In genomic region chr15:63380828-63381282, GRCh38 we compare ENCODE assay signal across 8 cellular contexts. TPM values are rescaled to one million over a fixed set of nuclear protein-coding genes. Genes with fewer than 3 reads are reported as not detected.
DNase-seq lines count a peak whose midpoint lies in the region; ATAC-seq, FAIRE-seq and TF ChIP-seq lines count a peak whose summit lies in the region.

No MANE protein-coding gene starts in this region.

- in situ Hi-C loops in HepG2 (cut with HindIII; ENCODE audit: extremely low pct_ligation_motif_present, low pct_unique_long_range_greater_than_20kb), result no loop called here
- in situ Hi-C loops in G401 (cut with HindIII; ENCODE audit: low sequenced_read_pairs), result no loop called here

- TF ChIP-seq EP300 in HepG2 (IDR thresholded peaks at IDR 0.05; ENCODE audit: low read depth in 2 of 2, low read length in 2 of 2) (no peak), HepG2 (CRISPR knock-in tag; IDR thresholded peaks at IDR 0.05; ENCODE audit: borderline replicate concordance) (no peak), tibial nerve (IDR thresholded peaks at IDR 0.05) (no peak)

- no peak overlapping the region for H2AFZ ChIP-seq in HepG2 (ENCODE audit: low read length)

- BruUV-seq in HepG2 (replicated peaks; lab: Mats Ljungman, UMichigan), result no TSS peak

- DNase-seq in HepG2 (ENCODE audit: low spot score) (no peak), right lobe of liver (no peak), choroid plexus epithelial cell (ENCODE audit: low read depth) (no peak), tibial nerve (ENCODE audit: low spot score in 2 of 2) (no peak), G401 (ENCODE audit: low spot score) (no peak)
- no peak for DNase-seq in activated CD8-positive, alpha-beta memory T cell treated with anti-CD3 and anti-CD28 coated beads, Interleukin-2, amount 50 U/mL, for 48 hours

- TF ChIP-seq POLR2A in HepG2 (IDR thresholded peaks at IDR 0.05; ENCODE audit: insufficient read depth in 1 of 2, low read depth in 2 of 2, low read length in 2 of 2), result no peak
- no peak for TF ChIP-seq POLR2A in right lobe of liver (IDR thresholded peaks at IDR 0.05)
- no peak for TF ChIP-seq POLR2A in tibial nerve (IDR thresholded peaks at IDR 0.05)

- TF ChIP-seq CTCF in HepG2 (CRISPR knock-in tag; IDR thresholded peaks at IDR 0.05) (no peak), right lobe of liver (IDR thresholded peaks at IDR 0.05) (no peak), choroid plexus epithelial cell (conservative IDR thresholded peaks at IDR 0.05; ENCODE audit: low read depth, low read length) (no peak), tibial nerve (IDR thresholded peaks at IDR 0.05) (no peak)

- WGBS in HepG2 (ENCODE audit: low lambda C conversion rate), result 57% methylated on average over 13 of the region's 13 CpGs
- 70% methylated on average over 12 of the region's 13 CpGs for WGBS in right lobe of liver (ENCODE audit: insufficient coverage, low coverage, low lambda C conversion rate, missing lambda C conversion rate)
- 68 to 76% methylated on average over 13 of the region's 13 CpGs for WGBS in tibial nerve, 2 donors

- TF ChIP-seq RAD21 in HepG2 (CRISPR knock-in tag; IDR thresholded peaks at IDR 0.05), result no peak

- CTCF ChIA-PET in HepG2 (lab: Yijun Ruan, JAX; ENCODE audit: low intra/inter-chr PET ratio, low total read pairs), result no interaction called here

- peaks cover 4 to 38% of the 10 kb centered on the region in 2 experiments for H3K27me3 ChIP-seq in HepG2 (ENCODE audit: control insufficient read depth in 1 of 2, insufficient read depth in 2 of 2, low read length in 2 of 2)
- H3K27me3 ChIP-seq in right lobe of liver, result no peaks in the 10 kb centered on the region
- peaks cover 17% of the 10 kb centered on the region for H3K27me3 ChIP-seq in mucosa of stomach (ENCODE audit: control insufficient read depth, insufficient read depth, low read length)
- peaks cover 0 to 26% of the 10 kb centered on the region in 2 donors for H3K27me3 ChIP-seq in tibial nerve

- no peak overlapping the region for H3K27ac ChIP-seq in HepG2 (ENCODE audit: extremely low read length, insufficient read depth, low read length)
- H3K27ac ChIP-seq in right lobe of liver, result no peak overlapping the region
- H3K27ac ChIP-seq in tibial nerve, result no peak overlapping the region

- ATAC-seq in HepG2, result no peak
- ATAC-seq in right lobe of liver, result no peak
- ATAC-seq in HG03159 (IDR thresholded peaks at IDR 0.05; ENCODE audit: unreplicated experiment), result no peak

- intact Hi-C loops in HepG2 (cut with micrococcal nuclease; ENCODE audit: unreplicated experiment) (no loop called here), right lobe of liver (cut with DNase I) (no loop called here)

- peak overlapping the region; percentile 73 for H3K4me2 ChIP-seq in HepG2 (ENCODE audit: low read depth, low read length)

- H3K4me1 ChIP-seq in HepG2 (ENCODE audit: insufficient read depth, low read length) (peaks cover 29% of the 10 kb centered on the region), right lobe of liver (peaks cover 0 to 9% (median 0%) of the 10 kb centered on the region in 4 donors), mucosa of stomach (ENCODE audit: control insufficient read depth, insufficient read depth, low read length) (peaks cover 15% of the 10 kb centered on the region), tibial nerve (peaks cover 0 to 18% (median 5%) of the 10 kb centered on the region in 4 donors)

- no peaks in the 10 kb centered on the region for H3K9me3 ChIP-seq in HepG2 (ENCODE audit: low read length)
- H3K9me3 ChIP-seq in right lobe of liver, result no peaks in the 10 kb centered on the region
- H3K9me3 ChIP-seq in mucosa of stomach (ENCODE audit: control insufficient read depth, low read length), result no peaks in the 10 kb centered on the region
- H3K9me3 ChIP-seq in tibial nerve, result peaks cover 0 to 2% (median 0%) of the 10 kb centered on the region in 4 donors

- 0 out of 6 replicates have a peak overlapping the region, but pooled peaks of 2 of the 3 experiments have one; percentile 48 to 62 for H3K4me3 ChIP-seq in HepG2 (replicated peaks in 1 of 3; ENCODE audit: insufficient read depth in 1 of 3, low read depth in 2 of 3, low read length in 3 of 3)
- no peak overlapping the region for H3K4me3 ChIP-seq in right lobe of liver
- H3K4me3 ChIP-seq in choroid plexus epithelial cell (ENCODE audit: low read depth, low read length), result peak overlapping the region; percentile 68
- H3K4me3 ChIP-seq in mucosa of stomach (ENCODE audit: low read length), result peak overlapping the region; percentile 44
- H3K4me3 ChIP-seq in tibial nerve, result peak overlapping the region in 2 of 4 donors; percentile 35 to 54

- no peak for FAIRE-seq in HepG2 (lab: Jason Lieb, UNC)

- no peaks in the 10 kb centered on the region for H4K20me1 ChIP-seq in HepG2 (ENCODE audit: insufficient read depth, low read length)

- POLR2A ChIA-PET in HepG2 (lab: Yijun Ruan, JAX), result interaction anchor here (1.0 kb wide), 1 partner anchor 8 kb away, joined by 3 read pairs; no protein-coding TSS in a partner anchor

- H3K9ac ChIP-seq in HepG2 (ENCODE audit: insufficient read depth, low read depth, low read length) (0 out of 2 replicates have a peak overlapping the region, but pooled peaks have one; percentile 2), mucosa of stomach (ENCODE audit: low read length) (peak overlapping the region; percentile 56)

- no peaks in the 10 kb centered on the region for H3K79me2 ChIP-seq in HepG2 (ENCODE audit: insufficient read depth, low read length)

- H3K36me3 ChIP-seq in HepG2 (replicated peaks in 1 of 2; ENCODE audit: control insufficient read depth in 1 of 2, insufficient read depth in 2 of 2, low read length in 2 of 2) (no peaks in the 10 kb centered on the region), right lobe of liver (no peaks in the 10 kb centered on the region), mucosa of stomach (ENCODE audit: control insufficient read depth, insufficient read depth, low read length) (no peaks in the 10 kb centered on the region), tibial nerve (no peaks in the 10 kb centered on the region)

TF ChIP-seq in HepG2, 621 proteins besides CTCF, POLR2A, EP300 and RAD21 (continues in another document):
- no peak for TF ChIP-seq ZNF740 (CRISPR knock-in tag; IDR thresholded peaks at IDR 0.05)
- no peak for TF ChIP-seq ZNF510 (CRISPR knock-in tag; IDR thresholded peaks at IDR 0.05; ENCODE audit: low read depth)
- TF ChIP-seq MIER3 (CRISPR knock-in tag; IDR thresholded peaks at IDR 0.05; ENCODE audit: borderline replicate concordance), result no peak

RNA-seq across cellular contexts. Expression of gene CA12, which starts 0.8 kb away (rescaled TPM):
- total RNA-seq in HepG2 (2016; rRNA removed; fragmentation: Illumina TruSeq; extraction: Trizol), result 0.07 and 0.08 TPM in 2 replicates
- not detected in 2 replicates for total RNA-seq in HepG2 (2016; cell fraction: cytosol; rRNA removed; fragmentation: Illumina TruSeq; extraction: Trizol; ENCODE audit: low read depth)
- 0.15 and 0.25 TPM in 2 replicates for total RNA-seq in HepG2 (2016; cell fraction: insoluble cytoplasmic fraction; rRNA removed; fragmentation: Illumina TruSeq; extraction: Trizol)
- total RNA-seq in HepG2 (2016; cell fraction: membrane; rRNA removed; fragmentation: Illumina TruSeq; extraction: Trizol), result 0.03 TPM in 1 of 2 replicates, not detected in the other
- total RNA-seq in HepG2 (2016; cell fraction: nucleus; rRNA removed; fragmentation: Illumina TruSeq; extraction: Trizol), result 0.53 and 0.60 TPM in 2 replicates
- 0.20 and 0.52 TPM in 2 replicates for polyA plus RNA-seq in HepG2 (2011; rRNA removed)
- polyA plus RNA-seq in HepG2 (2011; cell fraction: cytosol; rRNA removed), result 0.13 and 0.28 TPM in 2 replicates
- 0.06 and 0.12 TPM in 2 replicates for polyA plus RNA-seq in HepG2 (2011; cell fraction: nucleus; rRNA removed)
- polyA plus RNA-seq in HepG2 (2012), result 0.15 and 0.19 TPM in 2 replicates
- polyA plus RNA-seq in HepG2 (2016; cell fraction: cytosol; fragmentation: Illumina TruSeq; extraction: Trizol; ENCODE audit: low read depth), result not detected in 2 replicates
- 0.05 TPM in 1 of 2 replicates, not detected in the other for polyA plus RNA-seq in HepG2 (2016; cell fraction: insoluble cytoplasmic fraction; fragmentation: Illumina TruSeq; extraction: Trizol; ENCODE audit: low read depth)
- polyA plus RNA-seq in HepG2 (2016; cell fraction: membrane; fragmentation: Illumina TruSeq; extraction: Trizol; ENCODE audit: low read depth), result not detected in 2 replicates
- 0.17 and 0.18 TPM in 2 replicates for polyA plus RNA-seq in HepG2 (2016; cell fraction: nucleus; fragmentation: Illumina TruSeq; extraction: Trizol; ENCODE audit: insufficient read depth, low read depth)
- 0.04 and 8.4 TPM in 2 replicates for polyA minus RNA-seq in HepG2 (2011; rRNA and poly(A)+ RNA removed; ENCODE audit: low replicate concordance)
- polyA minus RNA-seq in HepG2 (2011; cell fraction: cytosol; rRNA and poly(A)+ RNA removed), result 0.20 and 0.70 TPM in 2 replicates
- polyA minus RNA-seq in HepG2 (2011; cell fraction: nucleus; rRNA and poly(A)+ RNA removed), result 0.37 TPM in 1 of 2 replicates, not detected in the other
- total RNA-seq in right lobe of liver, result 10 to 100 TPM in 2 of 6 experiments, 1 to 10 TPM in 1, under 1 TPM in 3; 0.02 to 18.3 (median 1.4) TPM
- 1 to 10 TPM in 2 of 4 donors, under 1 TPM in 2; 0.22 to 2.5 (median 1.1) TPM for total RNA-seq in tibial nerve
- total RNA-seq in G401 (2014; rRNA removed; shearing (Covaris generic)), result 3.8 and 7.9 TPM in 2 replicates

Comparison
In these comparisons a context has a peak if more than half of its experiments do, and no peak if none do; other contexts are left out.
1. H3K4me3 ChIP-seq: peak in HepG2 (2 of 3), choroid plexus epithelial cell (single experiment) and mucosa of stomach (single experiment); none in right lobe of liver (0 of 3).